In genomic region chr5:172801184-172801671, GRCh38 we compare ENCODE assay signal across 12 cellular contexts. TPM values are rescaled to one million over a fixed set of nuclear protein-coding genes. Genes with fewer than 3 reads are reported as not detected.
DNase-seq lines count a peak whose midpoint lies in the region; ATAC-seq, FAIRE-seq and TF ChIP-seq lines count a peak whose summit lies in the region.
"Had no signal": no experiment of that assay in that cellular context is flagged by ENCODE, and none has a peak within 500 bp of the region (broad histone marks: within the 10 kb centered on the region; RNA-seq: fewer than 3 reads in every experiment).

No MANE protein-coding gene starts in this region.

- WGBS in pancreas, 2 donors: 72 to 81% methylated on average over 4 of the region's 4 CpGs
- WGBS in tibial nerve, 2 donors: 63 to 67% methylated on average over 4 of the region's 4 CpGs

- H3K9me3 Mint-ChIP-seq in Caco-2 (ENCODE audit: unreplicated experiment): no peaks in the 10 kb centered on the region

- H3K4me1 Mint-ChIP-seq in Caco-2 (ENCODE audit: low read depth, unreplicated experiment): no peaks in the 10 kb centered on the region

- no peak for FAIRE-seq in pancreas (lab: Jason Lieb, UNC)

- no peaks in the 10 kb centered on the region for H3K36me3 Mint-ChIP-seq in Caco-2 (ENCODE audit: insufficient read depth, unreplicated experiment)

- peak overlapping the region; percentile 22 for H3K27ac Mint-ChIP-seq in Caco-2 (ENCODE audit: unreplicated experiment)

- CTCF ChIA-PET in Caco-2 (lab: Charles Lee): no interaction called here

- no peak overlapping the region for H3K4me3 Mint-ChIP-seq in Caco-2 (ENCODE audit: unreplicated experiment)

- H3K27me3 ChIP-seq in Caco-2 (replicated peaks; ENCODE audit: control insufficient read depth, insufficient read depth, low read length) (no peaks in the 10 kb centered on the region), RWPE2 (ENCODE audit: insufficient read depth, poor library complexity, severe bottlenecking) (no peaks in the 10 kb centered on the region), pancreas (no peaks in the 10 kb centered on the region), tibial nerve (no peaks in the 10 kb centered on the region)
- H3K27me3 ChIP-seq: dorsolateral prefrontal cortex had no signal

- intact Hi-C loops in Caco-2 (cut with micrococcal nuclease; ENCODE audit: unreplicated experiment) (no loop called here), pancreas (cut with DNase I) (no loop called here)

- H3K27ac ChIP-seq in RWPE2 (ENCODE audit: poor library complexity, severe bottlenecking) (peak overlapping the region; percentile 96), pancreas (peak overlapping the region in 2 of 4 donors; percentile 20 to 30), tibial nerve (peak overlapping the region in 2 of 4 donors; percentile 78 to 89)
- H3K27ac ChIP-seq: left ventricle myocardium inferior had no signal

- H3K36me3 ChIP-seq in Caco-2 (ENCODE audit: control insufficient read depth, insufficient read depth, low read length) (no peaks in the 10 kb centered on the region), RWPE2 (ENCODE audit: low read depth) (no peaks in the 10 kb centered on the region), pancreas (no peaks in the 10 kb centered on the region), tibial nerve (no peaks in the 10 kb centered on the region)
- H3K36me3 ChIP-seq: left ventricle myocardium inferior had no signal

- DNase-seq in Caco-2: peak in 1 of 2 experiments; percentile 23
- no peak for DNase-seq in RWPE2 (ENCODE audit: low spot score)
- DNase-seq in fibroblast of gingiva (ENCODE audit: low read depth): peak; percentile 91
- no peak for DNase-seq in pancreas
- DNase-seq in RPMI8226: no peak
- no peak for DNase-seq in NCI-H446 treated with DMSO at 0.1 percent for 48 hours (lab: John Stamatoyannopoulos, UW)
- no peak for DNase-seq in tibial nerve (ENCODE audit: low spot score in 2 of 2)
- DNase-seq: activated CD8-positive, alpha-beta memory T cell treated with anti-CD3 and anti-CD28 coated beads, Interleukin-2, amount 50 U/mL, for 4 hours; left ventricle myocardium inferior; NCI-H146 had no signal

- H3K9me3 ChIP-seq in Caco-2 (no peaks in the 10 kb centered on the region), RWPE2 (ENCODE audit: severe bottlenecking) (no peaks in the 10 kb centered on the region), pancreas (no peaks in the 10 kb centered on the region), tibial nerve (no peaks in the 10 kb centered on the region)
- H3K9me3 ChIP-seq: left ventricle myocardium inferior had no signal

- BruUV-seq in Caco-2 (replicated peaks; lab: Mats Ljungman, UMichigan): no TSS peak

- no peaks in the 10 kb centered on the region for H3K27me3 Mint-ChIP-seq in Caco-2 (ENCODE audit: insufficient read depth, unreplicated experiment)

- POLR2A ChIA-PET in Caco-2 (lab: Charles Lee): no interaction called here

- TF ChIP-seq CTCF in Caco-2 (IDR thresholded peaks at IDR 0.05; ENCODE audit: insufficient read depth in 1 of 2, low read depth in 1 of 2, low read length in 1 of 2, severe bottlenecking in 1 of 2, unreplicated experiment in 1 of 2): no peak
- no peak for TF ChIP-seq CTCF in RWPE2 (IDR thresholded peaks at IDR 0.05; ENCODE audit: poor library complexity, severe bottlenecking)
- TF ChIP-seq CTCF in pancreas (IDR thresholded peaks at IDR 0.05): no peak
- TF ChIP-seq CTCF in tibial nerve (IDR thresholded peaks at IDR 0.05): no peak

- TF ChIP-seq EP300 in tibial nerve (IDR thresholded peaks at IDR 0.05): peak in 1 of 2 donors; percentile 40

- H3K4me1 ChIP-seq in Caco-2 (peaks cover 4% of the 10 kb centered on the region; the same call in 1 of the 2 replicates), RWPE2 (ENCODE audit: insufficient read depth, poor library complexity, severe bottlenecking) (peaks cover 53% of the 10 kb centered on the region), pancreas (peaks cover 0 to 6% (median 3%) of the 10 kb centered on the region in 3 donors), tibial nerve (peaks cover 0 to 29% (median 11%) of the 10 kb centered on the region in 4 donors)

- H3K4me3 ChIP-seq in Caco-2 (ENCODE audit: low read depth, low read length) (no peak overlapping the region), RWPE2 (ENCODE audit: severe bottlenecking) (no peak overlapping the region), pancreas (no peak overlapping the region), tibial nerve (no peak overlapping the region)
- H3K4me3 ChIP-seq: dorsolateral prefrontal cortex, left ventricle myocardium inferior had no signal

- no peak for TF ChIP-seq POLR2A in tibial nerve (IDR thresholded peaks at IDR 0.05)

- ATAC-seq in RWPE2 (ENCODE audit: low read depth): peak; percentile 66
- ATAC-seq in pancreas: peak in 3 of 4 donors; percentile 23 to 31 (median 25)
- ATAC-seq in HG02610 (IDR thresholded peaks at IDR 0.05; ENCODE audit: unreplicated experiment): no peak

RNA-seq across cellular contexts. Expression of gene DUSP1, which starts 30.2 kb away (rescaled TPM):
- total RNA-seq in Caco-2 (2022): 28.3 and 29.2 TPM in 2 replicates
- total RNA-seq in pancreas: 100 to 1,000 TPM in 1 of 6 donors, 10 to 100 TPM in 5; 18.6 to 198 (median 55.5) TPM
- polyA plus RNA-seq in pancreas: 10 to 100 TPM; 46.3 to 75.1 TPM
- 1,000 to 10,000 TPM; 1,787 to 2,412 (median 1,885) TPM for total RNA-seq in tibial nerve

RNA-seq across cellular contexts. Expression of gene ERGIC1, which starts 32.8 kb away (rescaled TPM):
- total RNA-seq in Caco-2 (2022) (152 and 161 TPM in 2 replicates), pancreas (100 to 1,000 TPM in 1 of 6 donors, 10 to 100 TPM in 5; 58.3 to 101 (median 76.7) TPM), tibial nerve (100 to 1,000 TPM in 2 of 4 donors, 10 to 100 TPM in 2; 60.9 to 123 (median 99.3) TPM)
- polyA plus RNA-seq in pancreas: 10 to 100 TPM; 54.8 to 60.3 TPM

Comparison
In these comparisons a context has a peak if more than half of its experiments do, and no peak if none do; other contexts are left out.
1. RNA of gene DUSP1, which starts 30.2 kb away (total RNA-seq): 1,787 to 2,412 TPM in tibial nerve; 18.6 to 198 TPM in pancreas and 28.3 to 29.2 TPM in Caco-2; every median in the first group is over 4 times any median in the second.